18 cellular contexts compared by ENCODE assay signal in genomic region chr1:199956005-199956404, GRCh38.
"Had no signal": no experiment of that assay in that cellular context is flagged by ENCODE, and none has a peak within 500 bp of the region (broad histone marks: within the 10 kb centered on the region; RNA-seq: fewer than 3 reads in every experiment).

No MANE protein-coding gene starts in this region.

- H3K36me3 ChIP-seq: breast epithelium, prostate gland, stomach, thoracic aorta had no signal

- H3K27me3 ChIP-seq: breast epithelium, stomach had no signal

- DNase-seq: activated CD4-positive, alpha-beta T cell treated with anti-CD3 and anti-CD28 coated beads, Interleukin-2, amount 10 ng/mL, durations not matched to agents 24 days and 14 days; activated CD4-positive, CD25-positive, alpha-beta regulatory T cell; activated CD8-positive, alpha-beta memory T cell treated with anti-CD3 and anti-CD28 coated beads for 24 hours; activated naive CD4-positive, alpha-beta T cell; activated naive CD8-positive, alpha-beta T cell treated with anti-CD3 and anti-CD28 coated beads, Interleukin-2, amount 10 ng/mL, durations not matched to agents 7 days and 5 days; anterior cingulate cortex; erythroblast; hippocampal formation; mesendoderm; occipital lobe; right cardiac atrium; stomach; SW 1271 had no signal

- ATAC-seq: natural killer cell treated with Interleukin-12 subunit alpha and Interleukin-12 subunit beta and Interleukin-15 and Interleukin-18, amount 100 ng/mL, for 72 hours; right cardiac atrium had no signal

- H3K4me3 ChIP-seq: breast epithelium, prostate gland, stomach, thoracic aorta had no signal

- H3K27ac Mint-ChIP-seq: activated CD4-positive, alpha-beta T cell treated with anti-CD3 and anti-CD28 coated beads, Interleukin-2, amount 10 ng/mL, durations not matched to agents 24 days and 14 days; activated naive CD8-positive, alpha-beta T cell treated with anti-CD3 and anti-CD28 coated beads, Interleukin-2, amount 10 ng/mL, durations not matched to agents 7 days and 5 days; natural killer cell treated with Interleukin-12 subunit alpha and Interleukin-12 subunit beta and Interleukin-15 and Interleukin-18, amount 100 ng/mL, for 72 hours had no signal

- H3K4me1 ChIP-seq: breast epithelium, prostate gland, stomach had no signal

- H3K4me3 Mint-ChIP-seq: activated CD4-positive, alpha-beta T cell treated with anti-CD3 and anti-CD28 coated beads, Interleukin-2, amount 10 ng/mL, durations not matched to agents 24 days and 14 days; activated naive CD8-positive, alpha-beta T cell treated with anti-CD3 and anti-CD28 coated beads, Interleukin-2, amount 10 ng/mL, durations not matched to agents 7 days and 5 days; natural killer cell treated with Interleukin-12 subunit alpha and Interleukin-12 subunit beta and Interleukin-15 and Interleukin-18, amount 100 ng/mL, for 72 hours had no signal

- H3K27ac ChIP-seq: breast epithelium, prostate gland, stomach, thoracic aorta had no signal

- H3K4me1 Mint-ChIP-seq: activated CD4-positive, alpha-beta T cell treated with anti-CD3 and anti-CD28 coated beads, Interleukin-2, amount 10 ng/mL, durations not matched to agents 24 days and 14 days; activated naive CD8-positive, alpha-beta T cell treated with anti-CD3 and anti-CD28 coated beads, Interleukin-2, amount 10 ng/mL, durations not matched to agents 7 days and 5 days had no signal

- H3K9me3 Mint-ChIP-seq: activated CD4-positive, alpha-beta T cell treated with anti-CD3 and anti-CD28 coated beads, Interleukin-2, amount 10 ng/mL, durations not matched to agents 24 days and 14 days; activated naive CD8-positive, alpha-beta T cell treated with anti-CD3 and anti-CD28 coated beads, Interleukin-2, amount 10 ng/mL, durations not matched to agents 7 days and 5 days; natural killer cell treated with Interleukin-12 subunit alpha and Interleukin-12 subunit beta and Interleukin-15 and Interleukin-18, amount 100 ng/mL, for 72 hours had no signal

- H3K36me3 Mint-ChIP-seq: activated naive CD8-positive, alpha-beta T cell treated with anti-CD3 and anti-CD28 coated beads, Interleukin-2, amount 10 ng/mL, durations not matched to agents 7 days and 5 days; natural killer cell treated with Interleukin-12 subunit alpha and Interleukin-12 subunit beta and Interleukin-15 and Interleukin-18, amount 100 ng/mL, for 72 hours had no signal

- FAIRE-seq: TTC549 had no signal

- H3K9me3 ChIP-seq: breast epithelium, prostate gland, stomach, thoracic aorta had no signal
